In the genomic region with DNA sequence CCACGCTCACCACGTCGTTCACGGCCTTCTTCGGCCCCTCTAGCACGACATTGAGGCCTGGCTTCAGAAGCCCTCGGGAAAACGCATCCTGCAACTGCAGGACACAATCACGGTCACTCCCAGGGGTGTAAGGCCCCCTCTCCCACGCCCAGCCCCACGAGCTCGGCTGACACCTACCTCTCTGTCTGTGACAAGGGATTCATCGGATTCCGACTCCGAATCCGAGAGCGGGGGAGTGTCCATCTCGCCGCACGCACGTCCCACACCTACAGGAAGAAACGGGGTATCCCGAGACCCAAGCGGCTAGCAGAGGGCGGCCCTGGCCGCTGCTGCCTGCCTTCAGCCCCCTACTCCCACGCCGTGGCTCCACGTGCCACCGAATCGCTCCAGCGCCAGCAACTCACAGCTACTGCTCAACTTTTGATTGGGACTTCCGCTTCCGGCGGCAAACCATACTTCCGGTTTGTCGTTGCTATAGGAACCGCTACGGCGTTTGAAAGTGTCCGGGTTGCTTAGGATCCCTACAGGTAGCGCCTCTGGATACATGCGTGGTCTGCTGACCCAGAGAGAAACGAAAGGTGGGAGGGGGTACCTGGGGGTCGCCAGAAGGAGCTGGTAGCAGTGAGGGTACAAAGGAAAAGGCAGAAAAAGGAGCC, we compare ENCODE assay signal across 1 cellular context.
TF ChIP-seq lines count a peak whose summit lies in the region.

Gene CFAP57 (plus strand): TSS at position 455 of the 656 bp plus-strand sequence. CDS start 424 bp downstream, outside the sequence.
A gene with protein sequence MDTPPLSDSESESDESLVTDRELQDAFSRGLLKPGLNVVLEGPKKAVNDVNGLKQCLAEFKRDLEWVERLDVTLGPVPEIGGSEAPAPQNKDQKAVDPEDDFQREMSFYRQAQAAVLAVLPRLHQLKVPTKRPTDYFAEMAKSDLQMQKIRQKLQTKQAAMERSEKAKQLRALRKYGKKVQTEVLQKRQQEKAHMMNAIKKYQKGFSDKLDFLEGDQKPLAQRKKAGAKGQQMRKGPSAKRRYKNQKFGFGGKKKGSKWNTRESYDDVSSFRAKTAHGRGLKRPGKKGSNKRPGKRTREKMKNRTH (minus strand): TSS at position 415 of the 656 bp plus-strand sequence. CDS start 172 bp downstream, at position 243.

TF ChIP-seq in HepG2, 621 proteins besides CTCF, POLR2A, EP300 and RAD21 (continued from another document and continues in another):
- TF ChIP-seq, protein P1, sequence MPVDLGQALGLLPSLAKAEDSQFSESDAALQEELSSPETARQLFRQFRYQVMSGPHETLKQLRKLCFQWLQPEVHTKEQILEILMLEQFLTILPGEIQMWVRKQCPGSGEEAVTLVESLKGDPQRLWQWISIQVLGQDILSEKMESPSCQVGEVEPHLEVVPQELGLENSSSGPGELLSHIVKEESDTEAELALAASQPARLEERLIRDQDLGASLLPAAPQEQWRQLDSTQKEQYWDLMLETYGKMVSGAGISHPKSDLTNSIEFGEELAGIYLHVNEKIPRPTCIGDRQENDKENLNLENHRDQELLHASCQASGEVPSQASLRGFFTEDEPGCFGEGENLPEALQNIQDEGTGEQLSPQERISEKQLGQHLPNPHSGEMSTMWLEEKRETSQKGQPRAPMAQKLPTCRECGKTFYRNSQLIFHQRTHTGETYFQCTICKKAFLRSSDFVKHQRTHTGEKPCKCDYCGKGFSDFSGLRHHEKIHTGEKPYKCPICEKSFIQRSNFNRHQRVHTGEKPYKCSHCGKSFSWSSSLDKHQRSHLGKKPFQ (CRISPR knock-in tag; IDR thresholded peaks at IDR 0.05; ENCODE audit: insufficient replicate concordance), result no peak
- TF ChIP-seq, protein P2, sequence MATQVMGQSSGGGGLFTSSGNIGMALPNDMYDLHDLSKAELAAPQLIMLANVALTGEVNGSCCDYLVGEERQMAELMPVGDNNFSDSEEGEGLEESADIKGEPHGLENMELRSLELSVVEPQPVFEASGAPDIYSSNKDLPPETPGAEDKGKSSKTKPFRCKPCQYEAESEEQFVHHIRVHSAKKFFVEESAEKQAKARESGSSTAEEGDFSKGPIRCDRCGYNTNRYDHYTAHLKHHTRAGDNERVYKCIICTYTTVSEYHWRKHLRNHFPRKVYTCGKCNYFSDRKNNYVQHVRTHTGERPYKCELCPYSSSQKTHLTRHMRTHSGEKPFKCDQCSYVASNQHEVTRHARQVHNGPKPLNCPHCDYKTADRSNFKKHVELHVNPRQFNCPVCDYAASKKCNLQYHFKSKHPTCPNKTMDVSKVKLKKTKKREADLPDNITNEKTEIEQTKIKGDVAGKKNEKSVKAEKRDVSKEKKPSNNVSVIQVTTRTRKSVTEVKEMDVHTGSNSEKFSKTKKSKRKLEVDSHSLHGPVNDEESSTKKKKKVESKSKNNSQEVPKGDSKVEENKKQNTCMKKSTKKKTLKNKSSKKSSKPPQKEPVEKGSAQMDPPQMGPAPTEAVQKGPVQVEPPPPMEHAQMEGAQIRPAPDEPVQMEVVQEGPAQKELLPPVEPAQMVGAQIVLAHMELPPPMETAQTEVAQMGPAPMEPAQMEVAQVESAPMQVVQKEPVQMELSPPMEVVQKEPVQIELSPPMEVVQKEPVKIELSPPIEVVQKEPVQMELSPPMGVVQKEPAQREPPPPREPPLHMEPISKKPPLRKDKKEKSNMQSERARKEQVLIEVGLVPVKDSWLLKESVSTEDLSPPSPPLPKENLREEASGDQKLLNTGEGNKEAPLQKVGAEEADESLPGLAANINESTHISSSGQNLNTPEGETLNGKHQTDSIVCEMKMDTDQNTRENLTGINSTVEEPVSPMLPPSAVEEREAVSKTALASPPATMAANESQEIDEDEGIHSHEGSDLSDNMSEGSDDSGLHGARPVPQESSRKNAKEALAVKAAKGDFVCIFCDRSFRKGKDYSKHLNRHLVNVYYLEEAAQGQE (IDR thresholded peaks at IDR 0.05; ENCODE audit: borderline replicate concordance in 1 of 2, low read depth in 1 of 2, low read length in 2 of 2), result no peak
- TF ChIP-seq, protein P3, sequence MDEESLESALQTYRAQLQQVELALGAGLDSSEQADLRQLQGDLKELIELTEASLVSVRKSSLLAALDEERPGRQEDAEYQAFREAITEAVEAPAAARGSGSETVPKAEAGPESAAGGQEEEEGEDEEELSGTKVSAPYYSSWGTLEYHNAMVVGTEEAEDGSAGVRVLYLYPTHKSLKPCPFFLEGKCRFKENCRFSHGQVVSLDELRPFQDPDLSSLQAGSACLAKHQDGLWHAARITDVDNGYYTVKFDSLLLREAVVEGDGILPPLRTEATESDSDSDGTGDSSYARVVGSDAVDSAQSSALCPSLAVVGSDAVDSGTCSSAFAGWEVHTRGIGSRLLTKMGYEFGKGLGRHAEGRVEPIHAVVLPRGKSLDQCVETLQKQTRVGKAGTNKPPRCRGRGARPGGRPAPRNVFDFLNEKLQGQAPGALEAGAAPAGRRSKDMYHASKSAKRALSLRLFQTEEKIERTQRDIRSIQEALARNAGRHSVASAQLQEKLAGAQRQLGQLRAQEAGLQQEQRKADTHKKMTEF (CRISPR knock-in tag; IDR thresholded peaks at IDR 0.05), result no peak
- TF ChIP-seq KMT2A (CRISPR knock-in tag; IDR thresholded peaks at IDR 0.05), result peak; percentile 76
- no peak for TF ChIP-seq RARA (CRISPR knock-in tag; IDR thresholded peaks at IDR 0.05)
- TF ChIP-seq ATAD3A (CRISPR knock-in tag; IDR thresholded peaks at IDR 0.05), result no peak
- no peak for TF ChIP-seq ZMYM2 (CRISPR knock-in tag; IDR thresholded peaks at IDR 0.05)
- TF ChIP-seq, protein P4, sequence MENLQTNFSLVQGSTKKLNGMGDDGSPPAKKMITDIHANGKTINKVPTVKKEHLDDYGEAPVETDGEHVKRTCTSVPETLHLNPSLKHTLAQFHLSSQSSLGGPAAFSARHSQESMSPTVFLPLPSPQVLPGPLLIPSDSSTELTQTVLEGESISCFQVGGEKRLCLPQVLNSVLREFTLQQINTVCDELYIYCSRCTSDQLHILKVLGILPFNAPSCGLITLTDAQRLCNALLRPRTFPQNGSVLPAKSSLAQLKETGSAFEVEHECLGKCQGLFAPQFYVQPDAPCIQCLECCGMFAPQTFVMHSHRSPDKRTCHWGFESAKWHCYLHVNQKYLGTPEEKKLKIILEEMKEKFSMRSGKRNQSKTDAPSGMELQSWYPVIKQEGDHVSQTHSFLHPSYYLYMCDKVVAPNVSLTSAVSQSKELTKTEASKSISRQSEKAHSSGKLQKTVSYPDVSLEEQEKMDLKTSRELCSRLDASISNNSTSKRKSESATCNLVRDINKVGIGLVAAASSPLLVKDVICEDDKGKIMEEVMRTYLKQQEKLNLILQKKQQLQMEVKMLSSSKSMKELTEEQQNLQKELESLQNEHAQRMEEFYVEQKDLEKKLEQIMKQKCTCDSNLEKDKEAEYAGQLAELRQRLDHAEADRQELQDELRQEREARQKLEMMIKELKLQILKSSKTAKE (CRISPR knock-in tag; IDR thresholded peaks at IDR 0.05; ENCODE audit: borderline replicate concordance), result no peak
- TF ChIP-seq TOE1 (CRISPR knock-in tag; IDR thresholded peaks at IDR 0.05), result no peak
- TF ChIP-seq MYC (CRISPR knock-in tag; IDR thresholded peaks at IDR 0.05; ENCODE audit: borderline replicate concordance), result peak; percentile 95
- TF ChIP-seq, protein P5, sequence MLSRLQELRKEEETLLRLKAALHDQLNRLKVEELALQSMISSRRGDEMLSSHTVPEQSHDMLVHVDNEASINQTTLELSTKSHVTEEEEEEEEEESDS (CRISPR knock-in tag; IDR thresholded peaks at IDR 0.05; ENCODE audit: borderline replicate concordance), result no peak
- peak; percentile 68; the same call in 1 of the 2 replicates for TF ChIP-seq ZNF232 (CRISPR knock-in tag; IDR thresholded peaks at IDR 0.05; ENCODE audit: borderline replicate concordance)
- TF ChIP-seq ZNF792 (CRISPR knock-in tag; IDR thresholded peaks at IDR 0.05), result peak; percentile 50; the same call in 1 of the 2 replicates
- TF ChIP-seq, protein P6, sequence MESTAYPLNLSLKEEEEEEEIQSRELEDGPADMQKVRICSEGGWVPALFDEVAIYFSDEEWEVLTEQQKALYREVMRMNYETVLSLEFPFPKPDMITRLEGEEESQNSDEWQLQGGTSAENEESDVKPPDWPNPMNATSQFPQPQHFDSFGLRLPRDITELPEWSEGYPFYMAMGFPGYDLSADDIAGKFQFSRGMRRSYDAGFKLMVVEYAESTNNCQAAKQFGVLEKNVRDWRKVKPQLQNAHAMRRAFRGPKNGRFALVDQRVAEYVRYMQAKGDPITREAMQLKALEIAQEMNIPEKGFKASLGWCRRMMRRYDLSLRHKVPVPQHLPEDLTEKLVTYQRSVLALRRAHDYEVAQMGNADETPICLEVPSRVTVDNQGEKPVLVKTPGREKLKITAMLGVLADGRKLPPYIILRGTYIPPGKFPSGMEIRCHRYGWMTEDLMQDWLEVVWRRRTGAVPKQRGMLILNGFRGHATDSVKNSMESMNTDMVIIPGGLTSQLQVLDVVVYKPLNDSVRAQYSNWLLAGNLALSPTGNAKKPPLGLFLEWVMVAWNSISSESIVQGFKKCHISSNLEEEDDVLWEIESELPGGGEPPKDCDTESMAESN (CRISPR knock-in tag; conservative IDR thresholded peaks at IDR 0.05), result peak; percentile 67
- TF ChIP-seq ZNF713 (CRISPR knock-in tag; IDR thresholded peaks at IDR 0.05), result no peak
- no peak for TF ChIP-seq ZNF800 (CRISPR knock-in tag; IDR thresholded peaks at IDR 0.05)
- TF ChIP-seq KDM3A (CRISPR knock-in tag; IDR thresholded peaks at IDR 0.05; ENCODE audit: low read depth), result no peak
- TF ChIP-seq ELK4 (CRISPR knock-in tag; IDR thresholded peaks at IDR 0.05; ENCODE audit: borderline replicate concordance), result peak; percentile 51; the same call in 1 of the 2 replicates
- TF ChIP-seq TGIF2 (CRISPR knock-in tag; IDR thresholded peaks at IDR 0.05), result peak; percentile 74; the same call in 1 of the 2 replicates
- TF ChIP-seq SAP130 (CRISPR knock-in tag; IDR thresholded peaks at IDR 0.05; ENCODE audit: low read depth), result peak; percentile 99
- TF ChIP-seq KLF6 (CRISPR knock-in tag; IDR thresholded peaks at IDR 0.05), result no peak
- TF ChIP-seq PTBP1 (IDR thresholded peaks at IDR 0.05; ENCODE audit: low read depth, low read length, poor library complexity, severe bottlenecking), result no peak
- 0 out of 2 replicates have a peak, but pooled peaks have one; percentile 35 for TF ChIP-seq ZNF773 (CRISPR knock-in tag; IDR thresholded peaks at IDR 0.05; ENCODE audit: borderline replicate concordance)
- TF ChIP-seq ZNF496 (CRISPR knock-in tag; IDR thresholded peaks at IDR 0.05; ENCODE audit: insufficient replicate concordance), result no peak
- peak; percentile 75; the same call in 1 of the 2 replicates for TF ChIP-seq BRD4 (CRISPR knock-in tag; IDR thresholded peaks at IDR 0.05)
- no peak for TF ChIP-seq CEBPZ (IDR thresholded peaks at IDR 0.05; ENCODE audit: low read length)
- no peak for TF ChIP-seq PAWR (CRISPR knock-in tag; IDR thresholded peaks at IDR 0.05; ENCODE audit: borderline replicate concordance)
- TF ChIP-seq MBNL3 (CRISPR knock-in tag; conservative IDR thresholded peaks at IDR 0.05), result no peak
